ENCODE assay signal across 17 cellular contexts in genomic region chr16:46976550-46976949, GRCh38. TPM values are rescaled to one million over a fixed set of nuclear protein-coding genes. Genes with fewer than 3 reads are reported as not detected.
A peak's percentile ranks its signal among the peaks of the same experiment; 100 is the strongest.
DNase-seq lines count a peak whose midpoint lies in the region; ATAC-seq, FAIRE-seq and TF ChIP-seq lines count a peak whose summit lies in the region.
"Had no signal": no experiment of that assay in that cellular context is flagged by ENCODE, and none has a peak within 500 bp of the region (broad histone marks: within the 10 kb centered on the region; RNA-seq: fewer than 3 reads in every experiment).

No MANE protein-coding gene starts in this region.

- CTCF ChIA-PET in CD4-positive, alpha-beta T cell (lab: Charles Lee), result interaction anchor here (3.8 kb wide), 1 partner anchor 61 kb away, joined by 24 read pairs; no protein-coding TSS in a partner anchor
- CTCF ChIA-PET in activated B cell treated with CpG ODN at 0.5 μM for 24 hours (lab: Charles Lee), result interaction anchor here (1.0 kb wide), 1 partner anchor 167 kb away, joined by 4 read pairs; the partner anchor contains the start of gene NETO2

- no peaks in the 10 kb centered on the region for H3K27me3 ChIP-seq in CD4-positive, alpha-beta T cell (ENCODE audit: control insufficient read depth, insufficient read depth, low read length)

- no peaks in the 10 kb centered on the region for H3K27me3 Mint-ChIP-seq in CD4-positive, alpha-beta T cell
- no peaks in the 10 kb centered on the region for H3K27me3 Mint-ChIP-seq in activated B cell treated with CpG ODN at 0.5 μM for 24 hours
- H3K27me3 Mint-ChIP-seq in mesothelial cell of epicardium (ENCODE audit: low read depth), result no peaks in the 10 kb centered on the region
- H3K27me3 Mint-ChIP-seq in endothelial cell (ENCODE audit: unreplicated experiment), result peaks cover 8% of the 10 kb centered on the region

- peak overlapping the region; percentile 91 for H3K27ac Mint-ChIP-seq in CD4-positive, alpha-beta T cell
- H3K27ac Mint-ChIP-seq in activated B cell treated with CpG ODN at 0.5 μM for 24 hours (peak overlapping the region; percentile 10), mesothelial cell of epicardium (peak overlapping the region; percentile 6), endothelial cell (ENCODE audit: unreplicated experiment) (no peak overlapping the region)

- peak overlapping the region; percentile 55 for H3K4me3 Mint-ChIP-seq in CD4-positive, alpha-beta T cell
- H3K4me3 Mint-ChIP-seq in activated B cell treated with CpG ODN at 0.5 μM for 24 hours, result no peak overlapping the region
- no peak overlapping the region for H3K4me3 Mint-ChIP-seq in mesothelial cell of epicardium
- no peak overlapping the region for H3K4me3 Mint-ChIP-seq in endothelial cell (ENCODE audit: unreplicated experiment)

- intact Hi-C loops in CD4-positive, alpha-beta T cell (cut with DNase I, micrococcal nuclease), result loop anchor here in 1 of 2 experiments (2.0 to 10.0 kb wide), 5 partner anchors 142 to 1271 kb away; partner anchors contain the start of genes ABCC11, ITFG1, NETO2 and PHKB
- intact Hi-C loops in activated B cell treated with CpG ODN at 0.5 μM for 24 hours (cut with micrococcal nuclease), result no loop called here

- H3K4me1 Mint-ChIP-seq in CD4-positive, alpha-beta T cell (ENCODE audit: low read depth), result peaks cover 42% of the 10 kb centered on the region
- H3K4me1 Mint-ChIP-seq in activated B cell treated with CpG ODN at 0.5 μM for 24 hours, result peaks cover 34% of the 10 kb centered on the region
- peaks cover 24% of the 10 kb centered on the region for H3K4me1 Mint-ChIP-seq in mesothelial cell of epicardium
- peaks cover 16% of the 10 kb centered on the region for H3K4me1 Mint-ChIP-seq in endothelial cell (ENCODE audit: unreplicated experiment)

- H3K36me3 Mint-ChIP-seq in CD4-positive, alpha-beta T cell (ENCODE audit: low read depth), result peaks cover 24% of the 10 kb centered on the region
- peaks cover 11% of the 10 kb centered on the region for H3K36me3 Mint-ChIP-seq in activated B cell treated with CpG ODN at 0.5 μM for 24 hours (ENCODE audit: low read depth)
- no peaks in the 10 kb centered on the region for H3K36me3 Mint-ChIP-seq in mesothelial cell of epicardium
- no peaks in the 10 kb centered on the region for H3K36me3 Mint-ChIP-seq in endothelial cell (ENCODE audit: low read depth, unreplicated experiment)

- no peaks in the 10 kb centered on the region for H3K9me3 ChIP-seq in CD4-positive, alpha-beta T cell (ENCODE audit: control insufficient read depth, low read length)

- in situ Hi-C loops in G401 (cut with HindIII; ENCODE audit: low sequenced_read_pairs), result no loop called here

- no peak for DNase-seq in CD4-positive, alpha-beta T cell
- DNase-seq in GM19239 (ENCODE audit: insufficient read length, low spot score) (no peak), activated B cell treated with CpG ODN at 0.5 μM for 24 hours (no peak), mesothelial cell of epicardium (ENCODE audit: low spot score in 2 of 2, unreplicated experiment in 2 of 2) (no peak), germinal center (ENCODE audit: low spot score) (no peak), endothelial cell (ENCODE audit: low spot score) (no peak), G401 (ENCODE audit: low spot score) (no peak)
- DNase-seq: C1 segment of cervical spinal cord; cerebellar nuclear complex; midbrain; NCI-H1092 treated with DMSO at 0.1 percent for 48 hours; NCI-H524; Right ventricle myocardium superior; stimulated activated CD4-positive, alpha-beta T cell treated with anti-CD3 and anti-CD28 coated beads, Interleukin-2, amount 100 ng/mL, for 48 hours had no signal

- no peak for ATAC-seq in CD4-positive, alpha-beta T cell (ENCODE audit: poor library complexity)
- ATAC-seq in activated B cell treated with CpG ODN at 0.5 μM for 24 hours (ENCODE audit: low read depth) (no peak), GM21447 (IDR thresholded peaks at IDR 0.05; ENCODE audit: unreplicated experiment) (no peak)
- ATAC-seq: esophagus mucosa had no signal

- H3K27ac ChIP-seq in CD4-positive, alpha-beta T cell (ENCODE audit: low read depth, low read length), result no peak overlapping the region
- H3K27ac ChIP-seq: HL-60 had no signal

- no peak for TF ChIP-seq CTCF in CD4-positive, alpha-beta T cell (IDR thresholded peaks at IDR 0.05)
- TF ChIP-seq CTCF in activated B cell treated with CpG ODN at 0.5 μM for 24 hours (IDR thresholded peaks at IDR 0.05), result no peak
- TF ChIP-seq CTCF in mesothelial cell of epicardium (IDR thresholded peaks at IDR 0.05; ENCODE audit: unreplicated experiment), result no peak
- TF ChIP-seq CTCF in endothelial cell (IDR thresholded peaks at IDR 0.05; ENCODE audit: unreplicated experiment), result no peak

- POLR2A ChIA-PET in CD4-positive, alpha-beta T cell (lab: Charles Lee), result interaction anchor here (1.0 kb wide), 1 partner anchor 61 kb away, joined by 4 read pairs; no protein-coding TSS in a partner anchor
- POLR2A ChIA-PET in activated B cell treated with CpG ODN at 0.5 μM for 24 hours (lab: Charles Lee), result no interaction called here

- no peaks in the 10 kb centered on the region for H3K9me3 Mint-ChIP-seq in CD4-positive, alpha-beta T cell
- H3K9me3 Mint-ChIP-seq in activated B cell treated with CpG ODN at 0.5 μM for 24 hours, result no peaks in the 10 kb centered on the region
- H3K9me3 Mint-ChIP-seq in mesothelial cell of epicardium, result no peaks in the 10 kb centered on the region
- no peaks in the 10 kb centered on the region for H3K9me3 Mint-ChIP-seq in endothelial cell (ENCODE audit: unreplicated experiment)

- peak; percentile 39 for FAIRE-seq in GM19239 (lab: Jason Lieb, UNC)

RNA-seq across cellular contexts. Expression of gene DNAJA2, which starts 3.1 kb away (rescaled TPM):
- total RNA-seq in CD4-positive, alpha-beta T cell, result 10 to 100 TPM; 80.8 to 81.4 TPM
- total RNA-seq in activated B cell treated with CpG ODN at 0.5 μM for 24 hours (54.4 and 57.1 TPM in 2 replicates), mesothelial cell of epicardium (65.9 to 68.5 TPM (median 66.9 TPM) in 3 replicates), endothelial cell (ENCODE audit: unreplicated experiment) (56.5 TPM)
- 90.5 and 128 TPM in 2 replicates for total RNA-seq in G401 (2014; rRNA removed; shearing (Covaris generic))
